Comparison of ENCODE assay signal across 1 cellular context in genomic region chr20:62628691-62629090, GRCh38.
TF ChIP-seq lines count a peak whose summit lies in the region.

No MANE protein-coding gene starts in this region.

TF ChIP-seq in GM23338, 12 proteins besides CTCF, POLR2A, EP300 and RAD21 (continued from another document):
- TF ChIP-seq POLR2AphosphoS5 (IDR thresholded peaks at IDR 0.05; ENCODE audit: low read depth) (no peak), JUNB (IDR thresholded peaks at IDR 0.05; ENCODE audit: unreplicated experiment) (no peak), ETS1 (IDR thresholded peaks at IDR 0.05) (no peak), STAT1 (IDR thresholded peaks at IDR 0.05; ENCODE audit: unreplicated experiment) (no peak), EZH2phosphoT487 (IDR thresholded peaks at IDR 0.05; ENCODE audit: unreplicated experiment) (no peak), CREB1 (CRISPR knock-in tag; IDR thresholded peaks at IDR 0.05; ENCODE audit: low read depth) (no peak)
